ENCODE assay signal across 8 cellular contexts in the genomic region with DNA sequence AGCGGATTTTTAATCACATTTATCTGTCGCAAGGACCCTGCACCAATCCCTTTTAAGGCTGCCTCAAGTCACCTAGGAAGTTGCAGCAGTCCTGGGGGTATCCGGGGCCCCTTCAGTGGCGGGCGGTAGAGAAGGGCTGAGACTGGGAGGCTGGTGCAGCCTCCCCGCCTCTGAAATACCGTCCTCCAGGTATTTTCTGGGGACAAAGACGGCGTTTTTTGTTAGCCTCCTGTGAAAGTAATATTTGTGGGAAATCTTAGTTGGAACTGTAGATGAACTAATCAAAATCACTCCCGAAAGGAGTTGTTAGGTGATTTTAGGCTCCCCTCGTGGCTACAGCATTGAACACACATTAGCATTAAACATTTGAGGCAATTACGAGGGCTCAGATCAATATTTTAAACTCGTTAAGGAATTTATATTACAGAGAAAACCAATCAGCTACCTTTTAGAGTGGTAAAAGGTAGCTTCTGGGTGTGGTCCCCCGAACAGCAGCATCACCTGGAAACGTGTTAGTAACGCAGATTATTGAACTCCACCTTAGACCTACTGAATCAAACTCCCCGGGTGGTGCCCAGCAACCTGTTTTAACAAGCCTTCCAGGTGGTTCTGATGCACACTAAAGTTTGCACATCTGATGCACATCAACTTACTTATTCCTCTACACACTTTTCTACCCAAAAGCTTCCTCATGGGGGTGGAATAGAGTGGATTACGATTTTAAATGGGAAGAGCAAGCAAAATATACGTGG. TPM values are rescaled to one million over a fixed set of nuclear protein-coding genes. Genes with fewer than 3 reads are reported as not detected.
A peak's percentile ranks its signal among the peaks of the same experiment; 100 is the strongest.
DNase-seq lines count a peak whose midpoint lies in the region; ATAC-seq and TF ChIP-seq lines count a peak whose summit lies in the region.

No MANE protein-coding gene starts in this region.

- H3K27ac ChIP-seq in gastrocnemius medialis: peak overlapping the region; percentile 92 to 99 (median 98)

- H3K4me3 ChIP-seq in WI38 (ENCODE audit: low read depth, low read length): peak overlapping the region; percentile 91
- H3K4me3 ChIP-seq in gastrocnemius medialis: peak overlapping the region; percentile 80 to 96 (median 93)

- no peaks in the 10 kb centered on the region for H3K9me3 Mint-ChIP-seq in activated CD4-positive, alpha-beta T cell treated with anti-CD3 and anti-CD28 coated beads, Interleukin-2, amount 10 ng/mL, durations not matched to agents 7 days and 5 days

- H3K4me3 Mint-ChIP-seq in activated CD4-positive, alpha-beta T cell treated with anti-CD3 and anti-CD28 coated beads, Interleukin-2, amount 10 ng/mL, durations not matched to agents 7 days and 5 days: peak overlapping the region; percentile 90

- in situ Hi-C loops in gastrocnemius medialis (cut with MboI; ENCODE audit: low sequenced_read_pairs in 4 of 4): no loop called here

- no peak for TF ChIP-seq CTCF in WI38 (IDR thresholded peaks at IDR 0.05; ENCODE audit: low read depth, low read length)
- TF ChIP-seq CTCF in gastrocnemius medialis (IDR thresholded peaks at IDR 0.05 in 4 of 5, conservative IDR thresholded peaks at IDR 0.05 in 1 of 5): peak in 3 of 5 experiments; percentile 10 to 21 (median 12)

- H3K36me3 Mint-ChIP-seq in activated CD4-positive, alpha-beta T cell treated with anti-CD3 and anti-CD28 coated beads, Interleukin-2, amount 10 ng/mL, durations not matched to agents 7 days and 5 days (ENCODE audit: low read depth): peaks cover 19% of the 10 kb centered on the region

- CTCF ChIA-PET in activated CD4-positive, alpha-beta T cell treated with anti-CD3 and anti-CD28 coated beads, Interleukin-2, amount 10 ng/mL, durations not matched to agents 7 days and 5 days (lab: Charles Lee): interaction anchor here (0.8 to 1.2 kb wide), 2 partner anchors 10 to 167 kb away, joined by 4 read pairs; partner anchors contain the start of gene DNAJC9

- ATAC-seq in HG03139 (IDR thresholded peaks at IDR 0.05; ENCODE audit: unreplicated experiment) (peak; percentile 26), left cardiac atrium (peak; percentile 19 to 39), gastrocnemius medialis (peak; percentile 22 to 23)

- H3K36me3 ChIP-seq in gastrocnemius medialis: no peaks in the 10 kb centered on the region

- no peaks in the 10 kb centered on the region for H3K27me3 Mint-ChIP-seq in activated CD4-positive, alpha-beta T cell treated with anti-CD3 and anti-CD28 coated beads, Interleukin-2, amount 10 ng/mL, durations not matched to agents 7 days and 5 days

- TF ChIP-seq POLR2A in gastrocnemius medialis (IDR thresholded peaks at IDR 0.05): no peak

- H3K4me1 ChIP-seq in gastrocnemius medialis: peaks cover 40 to 52% of the 10 kb centered on the region in 2 donors

- no peaks in the 10 kb centered on the region for H3K27me3 ChIP-seq in gastrocnemius medialis

- intact Hi-C loops in left cardiac atrium (cut with DNase I): no loop called here
- intact Hi-C loops in gastrocnemius medialis (cut with DNase I; ENCODE audit: low total_unique reads): loop anchor here (2.0 to 5.0 kb wide), 3 partner anchors 82 to 228 kb away; partner anchors contain the start of genes MRPS16, MYOZ1 and PPP3CB

- DNase-seq in activated CD4-positive, alpha-beta T cell treated with anti-CD3 and anti-CD28 coated beads, Interleukin-2, amount 10 ng/mL, durations not matched to agents 7 days and 5 days: no peak
- DNase-seq in activated CD4-positive, alpha-beta T cell treated with anti-CD3 and anti-CD28 coated beads, Interleukin-2, amount 50 U/mL, for 48 hours: no peak
- no peak for DNase-seq in left cardiac atrium
- no peak for DNase-seq in gastrocnemius medialis
- no peak for DNase-seq in NCI-H82 (lab: John Stamatoyannopoulos, UW)
- DNase-seq in SW 1271 (lab: John Stamatoyannopoulos, UW): no peak

- POLR2A ChIA-PET in activated CD4-positive, alpha-beta T cell treated with anti-CD3 and anti-CD28 coated beads, Interleukin-2, amount 10 ng/mL, durations not matched to agents 7 days and 5 days (lab: Charles Lee): interaction anchor here (2.0 kb wide), 1 partner anchor 168 kb away, joined by 5 read pairs; the partner anchor contains the start of gene DNAJC9

- no peaks in the 10 kb centered on the region for H3K9me3 ChIP-seq in gastrocnemius medialis

- peaks cover 40% of the 10 kb centered on the region for H3K4me1 Mint-ChIP-seq in activated CD4-positive, alpha-beta T cell treated with anti-CD3 and anti-CD28 coated beads, Interleukin-2, amount 10 ng/mL, durations not matched to agents 7 days and 5 days

- peak overlapping the region; percentile 85 for H3K27ac Mint-ChIP-seq in activated CD4-positive, alpha-beta T cell treated with anti-CD3 and anti-CD28 coated beads, Interleukin-2, amount 10 ng/mL, durations not matched to agents 7 days and 5 days

RNA-seq across cellular contexts. Expression of gene ANXA7, which starts 0.5 kb away (rescaled TPM):
- 10 to 100 TPM; 78.6 to 83.0 TPM for total RNA-seq in activated CD4-positive, alpha-beta T cell treated with anti-CD3 and anti-CD28 coated beads, Interleukin-2, amount 10 ng/mL, durations not matched to agents 7 days and 5 days
- total RNA-seq in left cardiac atrium (100 to 1,000 TPM in 1 of 2 donors, 10 to 100 TPM in 1; 97.0 to 116 TPM), gastrocnemius medialis (100 to 1,000 TPM; 169 to 203 (median 186) TPM)

RNA-seq across cellular contexts. Expression of gene MSS51, which starts 19.0 kb away (rescaled TPM):
- 1 to 10 TPM; 3.4 TPM for total RNA-seq in activated CD4-positive, alpha-beta T cell treated with anti-CD3 and anti-CD28 coated beads, Interleukin-2, amount 10 ng/mL, durations not matched to agents 7 days and 5 days
- total RNA-seq in left cardiac atrium (1 to 10 TPM; 1.2 to 2.3 TPM), gastrocnemius medialis (10 to 100 TPM in 3 of 4 donors, 1 to 10 TPM in 1; 1.4 to 49.4 (median 30.4) TPM)

RNA-seq across cellular contexts. Expression of gene CFAP70, which starts 55.7 kb away (rescaled TPM):
- total RNA-seq in activated CD4-positive, alpha-beta T cell treated with anti-CD3 and anti-CD28 coated beads, Interleukin-2, amount 10 ng/mL, durations not matched to agents 7 days and 5 days: under 1 TPM; 0.57 to 0.75 TPM
- total RNA-seq in left cardiac atrium: 1 to 10 TPM; 1.5 to 1.7 TPM
- total RNA-seq in gastrocnemius medialis: 1 to 10 TPM in 2 of 4 donors, under 1 TPM in 2; 0.20 to 1.8 (median 1.1) TPM
